In the genomic region with DNA sequence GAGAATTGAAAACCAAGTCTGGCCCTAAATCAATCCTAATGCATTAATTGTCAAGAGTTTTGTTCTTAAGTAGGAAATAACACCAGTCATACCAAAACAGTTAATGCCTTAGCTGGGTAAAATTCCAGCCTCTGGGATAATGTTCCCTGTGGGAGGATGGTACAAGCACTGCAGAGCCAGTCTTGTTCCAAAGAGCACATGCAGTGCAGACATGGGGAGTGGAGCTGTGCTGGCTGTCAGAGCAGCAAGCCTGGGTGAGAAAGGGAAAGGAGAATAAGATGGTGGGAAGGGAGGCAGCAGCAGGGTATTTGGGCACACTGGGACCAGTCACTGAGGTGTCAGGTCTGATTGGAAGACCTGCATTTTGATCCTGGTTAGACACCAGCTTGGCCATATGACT, we compare ENCODE assay signal across 20 cellular contexts. TPM values are rescaled to one million over a fixed set of nuclear protein-coding genes. Genes with fewer than 3 reads are reported as not detected.
DNase-seq lines count a peak whose midpoint lies in the region; ATAC-seq, FAIRE-seq and TF ChIP-seq lines count a peak whose summit lies in the region.
"Had no signal": no experiment of that assay in that cellular context is flagged by ENCODE, and none has a peak within 500 bp of the region (broad histone marks: within the 10 kb centered on the region; RNA-seq: fewer than 3 reads in every experiment).

No MANE protein-coding gene starts in this region.

- no peaks in the 10 kb centered on the region for H3K9me3 ChIP-seq in A549
- H3K9me3 ChIP-seq in left lung = no peaks in the 10 kb centered on the region
- H3K9me3 ChIP-seq in neutrophil = no peaks in the 10 kb centered on the region

- peaks cover 13% of the 10 kb centered on the region for H3K4me1 ChIP-seq in A549
- H3K4me1 ChIP-seq in left lung = peaks cover 0 to 41% of the 10 kb centered on the region in 2 donors
- H3K4me1 ChIP-seq in neutrophil (ENCODE audit: control insufficient read depth in 1 of 2, insufficient read depth in 1 of 2, low read depth in 1 of 2, low read length in 1 of 2) = peaks cover 49 to 63% of the 10 kb centered on the region in 2 experiments

- DNase-seq in A549 (ENCODE audit: low read depth in 1 of 2, low spot score in 1 of 2) = no peak
- no peak for DNase-seq in HL-60 (ENCODE audit: low read depth in 1 of 2, low spot score in 1 of 2)
- DNase-seq in left lung = no peak
- DNase-seq in DMS153 (lab: John Stamatoyannopoulos, UW) = no peak
- no peak for DNase-seq in activated CD4-positive, alpha-beta T cell treated with anti-CD3 and anti-CD28 coated beads, Interleukin-2, amount 10 ng/mL, durations not matched to agents 7 days and 5 days
- no peak for DNase-seq in activated CD8-positive, alpha-beta memory T cell treated with anti-CD3 and anti-CD28 coated beads for 24 hours
- DNase-seq in activated CD4-positive, CD25-positive, alpha-beta regulatory T cell (lab: John Stamatoyannopoulos, UW) = no peak
- DNase-seq: ACHN; CD8-positive, alpha-beta memory T cell; DMS 273 treated with DMSO at 0.1 percent for 48 hours; EL; H7; Karpas-422; NCI-H1417; NCI-H2029 treated with DMSO at 0.1 percent for 48 hours; NCI-H226; NCI-H526 treated with DMSO at 0.1 percent for 48 hours had no signal

- intact Hi-C loops in left lung (cut with DNase I) = no loop called here

- TF ChIP-seq CTCF in A549 (IDR thresholded peaks at IDR 0.05) = no peak
- no peak for TF ChIP-seq CTCF in HL-60 (IDR thresholded peaks at IDR 0.05; ENCODE audit: insufficient read depth, low read length)
- TF ChIP-seq CTCF in left lung (IDR thresholded peaks at IDR 0.05) = no peak
- no peak for TF ChIP-seq CTCF in neutrophil (IDR thresholded peaks at IDR 0.05)

- TF ChIP-seq POLR2A in A549 (IDR thresholded peaks at IDR 0.05; ENCODE audit: low read length) = no peak

- H3K4me3 ChIP-seq in A549 = no peak overlapping the region
- H3K4me3 ChIP-seq in HL-60 (replicated peaks; ENCODE audit: insufficient read depth, low read length) = no peak overlapping the region
- H3K4me3 ChIP-seq in left lung = no peak overlapping the region
- peak overlapping the region; percentile 25 to 37 for H3K4me3 ChIP-seq in neutrophil (ENCODE audit: low read depth in 1 of 2, low read length in 1 of 2)

- H3K36me3 ChIP-seq in left lung (peaks cover 12 to 100% of the 10 kb centered on the region in 2 donors), neutrophil (peaks cover 94% of the 10 kb centered on the region)

- no peaks in the 10 kb centered on the region for H3K9me3 Mint-ChIP-seq in activated CD4-positive, alpha-beta T cell treated with anti-CD3 and anti-CD28 coated beads, Interleukin-2, amount 10 ng/mL, durations not matched to agents 7 days and 5 days
- H3K9me3 Mint-ChIP-seq: CD8-positive, alpha-beta memory T cell had no signal

- CTCF ChIA-PET in A549 (lab: Yijun Ruan, JAX) = interaction anchor here (1.8 to 13.3 kb wide), 2 partner anchors 11 to 22 kb away, joined by 17 to 119 read pairs; a partner anchor contains a TSS
- CTCF ChIA-PET in activated CD4-positive, alpha-beta T cell treated with anti-CD3 and anti-CD28 coated beads, Interleukin-2, amount 10 ng/mL, durations not matched to agents 7 days and 5 days (lab: Charles Lee) = interaction anchor here (1.5 to 3.4 kb wide), 2 partner anchors 10 to 68 kb away, joined by 4 to 24 read pairs; no protein-coding TSS in a partner anchor

- no peak for FAIRE-seq in A549 (lab: Jason Lieb, UNC)

- no peak for TF ChIP-seq EP300 in A549 (IDR thresholded peaks at IDR 0.05)

- peak overlapping the region; percentile 42 to 68; a peak in 3 of 6 replicates for H3K27ac ChIP-seq in A549
- peak overlapping the region; percentile 66 for H3K27ac ChIP-seq in HL-60 (replicated peaks)
- peak overlapping the region; percentile 50 to 80 for H3K27ac ChIP-seq in left lung
- H3K27ac ChIP-seq in neutrophil = peak overlapping the region; percentile 88

- ATAC-seq in A549 (no peak), left lung (no peak)

- POLR2A ChIA-PET in A549 (lab: Yijun Ruan, JAX) = no interaction called here
- POLR2A ChIA-PET in activated CD4-positive, alpha-beta T cell treated with anti-CD3 and anti-CD28 coated beads, Interleukin-2, amount 10 ng/mL, durations not matched to agents 7 days and 5 days (lab: Charles Lee) = no interaction called here

- no peak overlapping the region for H3K27ac Mint-ChIP-seq in activated CD4-positive, alpha-beta T cell treated with anti-CD3 and anti-CD28 coated beads, Interleukin-2, amount 10 ng/mL, durations not matched to agents 7 days and 5 days
- H3K27ac Mint-ChIP-seq: B cell had no signal

- no peak for TF ChIP-seq RAD21 in A549 (conservative IDR thresholded peaks at IDR 0.05 in 1 of 2, IDR thresholded peaks at IDR 0.05 in 1 of 2)

- H3K27me3 Mint-ChIP-seq in activated CD4-positive, alpha-beta T cell treated with anti-CD3 and anti-CD28 coated beads, Interleukin-2, amount 10 ng/mL, durations not matched to agents 7 days and 5 days = no peaks in the 10 kb centered on the region
- H3K27me3 Mint-ChIP-seq: B cell; CD8-positive, alpha-beta memory T cell had no signal

- H3K4me2 ChIP-seq in A549 = peak overlapping the region; percentile 25; the same call in 1 of the 3 replicates

- H3K27me3 ChIP-seq in HL-60 (ENCODE audit: insufficient read depth, poor library complexity, severe bottlenecking) (no peaks in the 10 kb centered on the region), left lung (no peaks in the 10 kb centered on the region), neutrophil (no peaks in the 10 kb centered on the region)

- no peak overlapping the region for H3K4me3 Mint-ChIP-seq in activated CD4-positive, alpha-beta T cell treated with anti-CD3 and anti-CD28 coated beads, Interleukin-2, amount 10 ng/mL, durations not matched to agents 7 days and 5 days
- H3K4me3 Mint-ChIP-seq: B cell; CD8-positive, alpha-beta memory T cell had no signal

- peaks cover 14% of the 10 kb centered on the region for H3K4me1 Mint-ChIP-seq in activated CD4-positive, alpha-beta T cell treated with anti-CD3 and anti-CD28 coated beads, Interleukin-2, amount 10 ng/mL, durations not matched to agents 7 days and 5 days
- H3K4me1 Mint-ChIP-seq: B cell had no signal

- peaks cover 82% of the 10 kb centered on the region for H3K36me3 Mint-ChIP-seq in activated CD4-positive, alpha-beta T cell treated with anti-CD3 and anti-CD28 coated beads, Interleukin-2, amount 10 ng/mL, durations not matched to agents 7 days and 5 days (ENCODE audit: low read depth)

TF ChIP-seq in A549, 52 proteins besides CTCF, POLR2A, EP300 and RAD21 (continues in another document):
- no peak for TF ChIP-seq CHD4 (IDR thresholded peaks at IDR 0.05; ENCODE audit: borderline replicate concordance)
- TF ChIP-seq, protein P1, sequence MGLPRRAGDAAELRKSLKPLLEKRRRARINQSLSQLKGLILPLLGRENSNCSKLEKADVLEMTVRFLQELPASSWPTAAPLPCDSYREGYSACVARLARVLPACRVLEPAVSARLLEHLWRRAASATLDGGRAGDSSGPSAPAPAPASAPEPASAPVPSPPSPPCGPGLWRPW (IDR thresholded peaks at IDR 0.05) = no peak

RNA-seq across cellular contexts. Expression of a gene that starts 12.1 kb away (rescaled TPM):
- polyA plus RNA-seq in A549 (2011; rRNA removed) = 59.7 and 63.7 TPM in 2 replicates
- 69.1 and 77.6 TPM in 2 replicates for polyA plus RNA-seq in A549 (2012; cell fraction: cytosol; rRNA removed)
- 108 and 109 TPM in 2 replicates for polyA plus RNA-seq in A549 (2012; cell fraction: nucleus; rRNA removed)
- 50.5 to 56.8 TPM (median 53.9 TPM) in 3 replicates for polyA plus RNA-seq in A549 (2017; fragmentation: RNase III; extraction: RNeasy Plus Mini Kit Qiagen cat#74134 plus additional on column Dnase treatment)
- 48.5 and 50.9 TPM in 2 replicates for polyA minus RNA-seq in A549 (2011; rRNA and poly(A)+ RNA removed)
- 10 to 100 TPM; 66.7 to 70.1 TPM for total RNA-seq in left lung
- total RNA-seq in activated CD4-positive, alpha-beta T cell treated with anti-CD3 and anti-CD28 coated beads, Interleukin-2, amount 10 ng/mL, durations not matched to agents 7 days and 5 days = 10 to 100 TPM; 47.5 to 58.4 TPM

RNA-seq across cellular contexts. Expression of a gene that starts 15.4 kb away (rescaled TPM):
- polyA plus RNA-seq in A549 (2011; rRNA removed) (0.04 and 0.12 TPM in 2 replicates), A549 (2017; fragmentation: RNase III; extraction: RNeasy Plus Mini Kit Qiagen cat#74134 plus additional on column Dnase treatment) (not detected in 3 replicates)
- polyA plus RNA-seq in A549 (2012; cell fraction: cytosol; rRNA removed) = not detected in 2 replicates
- polyA plus RNA-seq in A549 (2012; cell fraction: nucleus; rRNA removed) = 0.18 and 0.48 TPM in 2 replicates
- 0.10 TPM in 1 of 2 replicates, not detected in the other for polyA minus RNA-seq in A549 (2011; rRNA and poly(A)+ RNA removed)
- 1 to 10 TPM in 1 of 2 donors, not detected in 1; 1.5 TPM for total RNA-seq in left lung
- under 1 TPM; 0.55 to 0.65 TPM for total RNA-seq in activated CD4-positive, alpha-beta T cell treated with anti-CD3 and anti-CD28 coated beads, Interleukin-2, amount 10 ng/mL, durations not matched to agents 7 days and 5 days
- total RNA-seq: H7, SK-MEL-5 had no signal

RNA-seq across cellular contexts. Expression of a gene that starts 28.9 kb away (rescaled TPM):
- polyA plus RNA-seq in A549 (2011; rRNA removed) = 36.8 and 46.3 TPM in 2 replicates
- 102 and 123 TPM in 2 replicates for polyA plus RNA-seq in A549 (2012; cell fraction: cytosol; rRNA removed)
- 130 and 152 TPM in 2 replicates for polyA plus RNA-seq in A549 (2012; cell fraction: nucleus; rRNA removed)
- 50.5 to 55.4 TPM (median 53.6 TPM) in 3 replicates for polyA plus RNA-seq in A549 (2017; fragmentation: RNase III; extraction: RNeasy Plus Mini Kit Qiagen cat#74134 plus additional on column Dnase treatment)
- polyA minus RNA-seq in A549 (2011; rRNA and poly(A)+ RNA removed) = 32.6 and 42.2 TPM in 2 replicates
- total RNA-seq in left lung = 10 to 100 TPM; 47.7 to 77.5 TPM
- 100 to 1,000 TPM; 117 to 119 TPM for total RNA-seq in activated CD4-positive, alpha-beta T cell treated with anti-CD3 and anti-CD28 coated beads, Interleukin-2, amount 10 ng/mL, durations not matched to agents 7 days and 5 days

RNA-seq across cellular contexts. Expression of a gene that starts 35.5 kb away (rescaled TPM):
- 6.3 and 8.8 TPM in 2 replicates for polyA plus RNA-seq in A549 (2011; rRNA removed)
- 6.3 and 6.6 TPM in 2 replicates for polyA plus RNA-seq in A549 (2012; cell fraction: cytosol; rRNA removed)
- 12.4 and 13.8 TPM in 2 replicates for polyA plus RNA-seq in A549 (2012; cell fraction: nucleus; rRNA removed)
- 5.8 to 8.0 TPM (median 5.9 TPM) in 3 replicates for polyA plus RNA-seq in A549 (2017; fragmentation: RNase III; extraction: RNeasy Plus Mini Kit Qiagen cat#74134 plus additional on column Dnase treatment)
- 6.3 and 7.6 TPM in 2 replicates for polyA minus RNA-seq in A549 (2011; rRNA and poly(A)+ RNA removed)
- 10 to 100 TPM; 33.1 to 48.3 TPM for total RNA-seq in left lung
- total RNA-seq in activated CD4-positive, alpha-beta T cell treated with anti-CD3 and anti-CD28 coated beads, Interleukin-2, amount 10 ng/mL, durations not matched to agents 7 days and 5 days = 10 to 100 TPM; 82.2 to 92.7 TPM

RNA-seq across cellular contexts. Expression of a gene that starts 55.8 kb away (rescaled TPM):
- 9.4 and 9.8 TPM in 2 replicates for polyA plus RNA-seq in A549 (2011; rRNA removed)
- 19.3 and 25.2 TPM in 2 replicates for polyA plus RNA-seq in A549 (2012; cell fraction: cytosol; rRNA removed)
- 20.5 and 22.4 TPM in 2 replicates for polyA plus RNA-seq in A549 (2012; cell fraction: nucleus; rRNA removed)
- 13.8 to 14.9 TPM (median 14.1 TPM) in 3 replicates for polyA plus RNA-seq in A549 (2017; fragmentation: RNase III; extraction: RNeasy Plus Mini Kit Qiagen cat#74134 plus additional on column Dnase treatment)
- 21.6 and 23.1 TPM in 2 replicates for polyA minus RNA-seq in A549 (2011; rRNA and poly(A)+ RNA removed)
- total RNA-seq in left lung = 1 to 10 TPM; 5.3 to 7.6 TPM
- total RNA-seq in activated CD4-positive, alpha-beta T cell treated with anti-CD3 and anti-CD28 coated beads, Interleukin-2, amount 10 ng/mL, durations not matched to agents 7 days and 5 days = 10 to 100 TPM; 26.9 to 28.2 TPM

Comparison
In these comparisons a context has a peak if more than half of its experiments do, and no peak if none do; other contexts are left out.
1. H3K4me3 ChIP-seq: peak in neutrophil (2 of 2); none in A549 (single experiment), HL-60 (single experiment) and left lung (0 of 2).
2. Peak in every context shown above with its lines, with median percentiles within 50 percentile points of each other: H3K27ac ChIP-seq.